Comparison of ENCODE assay signal across 1 cellular context in genomic region chr11:125903753-125904659, GRCh38.
TF ChIP-seq lines count a peak whose summit lies in the region.

TSS of gene DDX25 (plus strand) at chr11:125904508. CDS start at chr11:125904518, 10 bp downstream.

TF ChIP-seq in WTC11, 78 proteins besides CTCF, POLR2A, EP300 and RAD21 (continued from another document):
- peak; percentile 88 for TF ChIP-seq USF2 (CRISPR knock-in tag; IDR thresholded peaks at IDR 0.05)
- TF ChIP-seq FOXP4 (CRISPR knock-in tag; IDR thresholded peaks at IDR 0.05), result peak; percentile 99
- TF ChIP-seq AR (CRISPR knock-in tag; IDR thresholded peaks at IDR 0.05), result no peak
- peak; percentile 90 for TF ChIP-seq NR2C2 (CRISPR knock-in tag; IDR thresholded peaks at IDR 0.05)
- TF ChIP-seq ZSCAN18 (CRISPR knock-in tag; IDR thresholded peaks at IDR 0.05), result no peak
- no peak for TF ChIP-seq CDX4 (CRISPR knock-in tag; IDR thresholded peaks at IDR 0.05; ENCODE audit: borderline replicate concordance)
- TF ChIP-seq FOXP1 (CRISPR knock-in tag; IDR thresholded peaks at IDR 0.05; ENCODE audit: borderline replicate concordance), result peak; percentile 100
- peak; percentile 99 for TF ChIP-seq CREB1 (CRISPR knock-in tag; IDR thresholded peaks at IDR 0.05)
- TF ChIP-seq CREM (CRISPR knock-in tag; IDR thresholded peaks at IDR 0.05), result peak; percentile 93
- peak; percentile 96 for TF ChIP-seq JUN (CRISPR knock-in tag; IDR thresholded peaks at IDR 0.05)
- TF ChIP-seq TEAD4 (CRISPR knock-in tag; IDR thresholded peaks at IDR 0.05), result peak; percentile 93
- TF ChIP-seq TP53 (CRISPR knock-in tag; IDR thresholded peaks at IDR 0.05), result peak; percentile 99
- peak; percentile 68 for TF ChIP-seq PRDM15 (CRISPR knock-in tag; IDR thresholded peaks at IDR 0.05)
- no peak for TF ChIP-seq ZNF121 (CRISPR knock-in tag; IDR thresholded peaks at IDR 0.05)
- no peak for TF ChIP-seq ZNF425 (CRISPR knock-in tag; conservative IDR thresholded peaks at IDR 0.05)
- TF ChIP-seq ATF3 (CRISPR knock-in tag; conservative IDR thresholded peaks at IDR 0.05), result peak; percentile 75; the same call in 1 of the 2 replicates
- TF ChIP-seq ATF6 (CRISPR knock-in tag; IDR thresholded peaks at IDR 0.05), result peak; percentile 85; the same call in 1 of the 2 replicates
- TF ChIP-seq ZNF416 (CRISPR knock-in tag; IDR thresholded peaks at IDR 0.05), result no peak
- peak; percentile 99 for TF ChIP-seq FOXK1 (CRISPR knock-in tag; IDR thresholded peaks at IDR 0.05)
- peak; percentile 97 for TF ChIP-seq ATF1 (CRISPR knock-in tag; IDR thresholded peaks at IDR 0.05)
- peak; percentile 92; the same call in 1 of the 2 replicates for TF ChIP-seq NR1H2 (CRISPR knock-in tag; IDR thresholded peaks at IDR 0.05)
- TF ChIP-seq TCF7 (CRISPR knock-in tag; IDR thresholded peaks at IDR 0.05; ENCODE audit: low read depth), result peak; percentile 97; the same call in 1 of the 2 replicates
- TF ChIP-seq KAT7 (CRISPR knock-in tag; IDR thresholded peaks at IDR 0.05; ENCODE audit: borderline replicate concordance), result peak; percentile 99
- TF ChIP-seq RORB (CRISPR knock-in tag; IDR thresholded peaks at IDR 0.05), result no peak
- TF ChIP-seq SP1 (CRISPR knock-in tag; conservative IDR thresholded peaks at IDR 0.05), result peak; percentile 96
- TF ChIP-seq E2F5 (CRISPR knock-in tag; IDR thresholded peaks at IDR 0.05), result peak; percentile 99
- TF ChIP-seq IRF2 (CRISPR knock-in tag; IDR thresholded peaks at IDR 0.05; ENCODE audit: borderline replicate concordance, low read depth), result peak; percentile 86; the same call in 1 of the 2 replicates
- peak; percentile 96; the same call in 1 of the 2 replicates for TF ChIP-seq PREB (CRISPR knock-in tag; IDR thresholded peaks at IDR 0.05; ENCODE audit: borderline replicate concordance)
- no peak for TF ChIP-seq OVOL2 (CRISPR knock-in tag; IDR thresholded peaks at IDR 0.05; ENCODE audit: borderline replicate concordance)
